Comparison of ENCODE assay signal across 9 cellular contexts in the genomic region with DNA sequence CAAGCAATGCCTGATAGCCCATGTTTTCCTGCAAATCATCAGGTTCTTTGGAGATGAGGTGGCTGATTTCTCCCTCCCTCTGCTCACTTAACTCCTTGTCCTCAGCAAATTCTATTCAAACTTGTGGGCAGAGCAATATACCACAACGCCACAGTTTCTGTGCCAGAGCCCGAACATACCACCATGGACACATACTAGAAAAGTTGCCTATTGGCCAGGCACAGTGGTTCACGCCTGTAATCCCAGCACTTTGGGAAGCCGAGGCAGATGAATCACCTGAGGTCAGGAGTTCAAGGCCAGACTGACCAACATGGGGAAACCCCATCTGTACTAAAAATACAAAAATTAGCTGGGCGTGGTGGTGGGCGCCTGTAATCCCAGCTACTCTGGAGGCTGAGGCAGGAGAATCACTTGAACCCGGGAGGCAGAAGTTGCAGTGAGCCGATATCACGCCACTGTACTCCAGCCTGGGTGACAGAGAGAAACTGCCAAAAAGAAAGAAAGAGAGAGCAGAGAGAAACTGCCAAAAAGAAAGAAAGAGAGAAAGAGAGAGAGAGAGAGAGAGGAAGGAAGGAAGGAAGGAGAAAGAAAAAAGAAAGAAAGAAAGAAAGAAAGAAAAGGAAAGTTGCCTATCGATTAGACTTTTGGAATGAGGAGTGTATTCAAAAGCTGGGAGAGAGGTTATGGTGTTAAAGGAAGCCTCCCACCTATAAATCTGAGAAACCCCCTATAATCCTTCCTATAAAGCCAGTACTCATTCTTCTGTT. TPM values are rescaled to one million over a fixed set of nuclear protein-coding genes. Genes with fewer than 3 reads are reported as not detected.
DNase-seq lines count a peak whose midpoint lies in the region; ATAC-seq, FAIRE-seq and TF ChIP-seq lines count a peak whose summit lies in the region.
"Not testable (repeated sequence)": the region's sequence is repeated elsewhere in the genome, so short reads cannot be mapped to it uniquely, and the experiment has no call there.
"Had no signal": no experiment of that assay in that cellular context is flagged by ENCODE, and none has a peak within 500 bp of the region (broad histone marks: within the 10 kb centered on the region; RNA-seq: fewer than 3 reads in every experiment).

No MANE protein-coding gene starts in this region.

- CTCF ChIA-PET in A549 (lab: Yijun Ruan, JAX), result interaction anchor here (0.6 to 8.4 kb wide), 3 partner anchors 21 to 46 kb away, joined by 3 to 91 read pairs (median 4); no protein-coding TSS in a partner anchor

- H3K9me3 Mint-ChIP-seq in activated T-helper 17 cell treated with anti-CD3 and anti-CD28 coated beads, Interleukin-2, amount 50 U/mL, for 72 hours, result not testable (repeated sequence)

- TF ChIP-seq POLR2A in A549 (IDR thresholded peaks at IDR 0.05; ENCODE audit: low read length); H54 (IDR thresholded peaks at IDR 0.05; ENCODE audit: low read depth, low read length): not testable (repeated sequence)

- in situ Hi-C loops in brain microvascular endothelial cell (cut with HindIII; ENCODE audit: low pct_ligation_motif_present, low sequenced_read_pairs), result not testable (repeated sequence)

- peak; percentile 68 for FAIRE-seq in A549 (lab: Jason Lieb, UNC)
- FAIRE-seq in H54 (lab: Jason Lieb, UNC), result peak; percentile 36

- H3K4me3 Mint-ChIP-seq in activated T-helper 17 cell treated with anti-CD3 and anti-CD28 coated beads, Interleukin-2, amount 50 U/mL, for 72 hours, result peak overlapping the region; percentile 20

- not testable (repeated sequence) for TF ChIP-seq CTCF in A549 (IDR thresholded peaks at IDR 0.05); brain microvascular endothelial cell (IDR thresholded peaks at IDR 0.05; ENCODE audit: low read depth, low read length, missing control alignments)

- H3K27me3 ChIP-seq in brain microvascular endothelial cell (replicated peaks), result not testable (repeated sequence)

- ATAC-seq in A549, result not testable (repeated sequence)
- peak; percentile 42 for ATAC-seq in activated T-helper 17 cell treated with anti-CD3 and anti-CD28 coated beads, Interleukin-2, amount 50 U/mL, for 72 hours (replicated peaks)

- not testable (repeated sequence) for H3K4me3 ChIP-seq in A549; brain microvascular endothelial cell (ENCODE audit: low read depth, low read length)

- TF ChIP-seq EP300 in A549 (IDR thresholded peaks at IDR 0.05), result not testable (repeated sequence)

- POLR2A ChIA-PET in A549 (lab: Yijun Ruan, JAX), result not testable (repeated sequence)

- H3K27me3 Mint-ChIP-seq in activated T-helper 17 cell treated with anti-CD3 and anti-CD28 coated beads, Interleukin-2, amount 50 U/mL, for 72 hours, result not testable (repeated sequence)

- H3K9me3 ChIP-seq in A549, result not testable (repeated sequence)

- not testable (repeated sequence) for H3K4me2 ChIP-seq in A549

- not testable (repeated sequence) for H3K27ac ChIP-seq in A549
- H3K27ac ChIP-seq in brain microvascular endothelial cell, result peak overlapping the region; percentile 28

- H3K27ac Mint-ChIP-seq in activated T-helper 17 cell treated with anti-CD3 and anti-CD28 coated beads, Interleukin-2, amount 50 U/mL, for 72 hours, result peak overlapping the region; percentile 56

- not testable (repeated sequence) for DNase-seq in A549 (ENCODE audit: low read depth in 1 of 2, low spot score in 1 of 2); H54 (ENCODE audit: insufficient read length, low spot score)
- DNase-seq in LHCN-M2 (ENCODE audit: low read depth), result peak; percentile 66
- peak; percentile 83 for DNase-seq in RPMI7951 (ENCODE audit: low read depth)
- DNase-seq in brain microvascular endothelial cell, result peak; percentile 61
- peak; percentile 14 for DNase-seq in fibroblast of peridontal ligament (ENCODE audit: extremely low read depth)
- peak; percentile 66 for DNase-seq in myocyte (ENCODE audit: low read depth)

- not testable (repeated sequence) for H3K36me3 ChIP-seq in brain microvascular endothelial cell (replicated peaks)

- H3K4me1 Mint-ChIP-seq in activated T-helper 17 cell treated with anti-CD3 and anti-CD28 coated beads, Interleukin-2, amount 50 U/mL, for 72 hours, result peaks cover 18% of the 10 kb centered on the region

- WGBS in A549 (ENCODE audit: missing lambda C conversion rate), result 86% methylated on average over 8 of the region's 10 CpGs

- TF ChIP-seq RAD21 in A549 (conservative IDR thresholded peaks at IDR 0.05 in 1 of 2, IDR thresholded peaks at IDR 0.05 in 1 of 2), result not testable (repeated sequence)

- H3K4me1 ChIP-seq in A549, result peaks cover 33% of the 10 kb centered on the region

- H3K36me3 Mint-ChIP-seq in activated T-helper 17 cell treated with anti-CD3 and anti-CD28 coated beads, Interleukin-2, amount 50 U/mL, for 72 hours (ENCODE audit: low read depth), result not testable (repeated sequence)

RNA-seq across cellular contexts. Expression of gene ELF4, which starts 5.0 kb away (rescaled TPM):
- polyA plus RNA-seq in A549 (2011; rRNA removed) (18.0 and 18.4 TPM in 2 replicates), A549 (2017; fragmentation: RNase III; extraction: RNeasy Plus Mini Kit Qiagen cat#74134 plus additional on column Dnase treatment) (16.0 to 17.0 TPM (median 16.8 TPM) in 3 replicates)
- polyA plus RNA-seq in A549 (2012; cell fraction: cytosol; rRNA removed), result 14.9 and 20.4 TPM in 2 replicates
- polyA plus RNA-seq in A549 (2012; cell fraction: nucleus; rRNA removed), result 20.2 and 21.8 TPM in 2 replicates
- polyA minus RNA-seq in A549 (2011; rRNA and poly(A)+ RNA removed), result 27.6 and 32.8 TPM in 2 replicates
- total RNA-seq in LHCN-M2 (2014; rRNA removed) (14.2 and 14.7 TPM in 2 replicates), myocyte (7.6 and 9.2 TPM in 2 replicates)
- 15.2 TPM for polyA plus RNA-seq in LHCN-M2 (2012)
- total RNA-seq in RPMI7951 (2014; rRNA removed; shearing (Covaris generic)), result 10.5 and 10.6 TPM in 2 replicates
- 10 to 100 TPM; 23.5 to 25.6 TPM for total RNA-seq in activated T-helper 17 cell treated with anti-CD3 and anti-CD28 coated beads, Interleukin-2, amount 50 U/mL, for 72 hours
- polyA plus RNA-seq in myocyte (2012), result 8.7 TPM

RNA-seq across cellular contexts. Expression of gene AIFM1, which starts 50.3 kb away (rescaled TPM):
- polyA plus RNA-seq in A549 (2011; rRNA removed), result 76.9 and 103 TPM in 2 replicates
- polyA plus RNA-seq in A549 (2012; cell fraction: cytosol; rRNA removed), result 63.7 and 67.6 TPM in 2 replicates
- polyA plus RNA-seq in A549 (2012; cell fraction: nucleus; rRNA removed), result 31.7 and 57.8 TPM in 2 replicates
- 84.3 to 90.2 TPM (median 86.8 TPM) in 3 replicates for polyA plus RNA-seq in A549 (2017; fragmentation: RNase III; extraction: RNeasy Plus Mini Kit Qiagen cat#74134 plus additional on column Dnase treatment)
- polyA minus RNA-seq in A549 (2011; rRNA and poly(A)+ RNA removed), result 38.4 and 42.2 TPM in 2 replicates
- 17.4 and 23.0 TPM in 2 replicates for total RNA-seq in LHCN-M2 (2014; rRNA removed)
- polyA plus RNA-seq in LHCN-M2 (2012), result 25.1 TPM
- total RNA-seq in RPMI7951 (2014; rRNA removed; shearing (Covaris generic)), result 12.8 and 17.3 TPM in 2 replicates
- total RNA-seq in activated T-helper 17 cell treated with anti-CD3 and anti-CD28 coated beads, Interleukin-2, amount 50 U/mL, for 72 hours, result 10 to 100 TPM; 25.4 to 67.3 TPM
- total RNA-seq in myocyte, result 22.7 and 23.5 TPM in 2 replicates
- polyA plus RNA-seq in myocyte (2012), result 26.7 TPM

RNA-seq across cellular contexts. Expression of gene RAB33A, which starts 56.5 kb away (rescaled TPM):
- polyA plus RNA-seq in A549 (2011; rRNA removed) (0.31 and 0.50 TPM in 2 replicates), A549 (2017; fragmentation: RNase III; extraction: RNeasy Plus Mini Kit Qiagen cat#74134 plus additional on column Dnase treatment) (0.09 to 0.32 TPM (median 0.12 TPM) in 3 replicates)
- 0.21 and 0.25 TPM in 2 replicates for polyA plus RNA-seq in A549 (2012; cell fraction: cytosol; rRNA removed)
- 0.22 TPM in 1 of 2 replicates, not detected in the other for polyA plus RNA-seq in A549 (2012; cell fraction: nucleus; rRNA removed)
- polyA minus RNA-seq in A549 (2011; rRNA and poly(A)+ RNA removed), result 0.74 TPM in 1 of 2 replicates, not detected in the other
- total RNA-seq in LHCN-M2 (2014; rRNA removed) (0.71 TPM in 1 of 2 replicates, not detected in the other), myocyte (0.29 TPM in 1 of 2 replicates, not detected in the other)
- 0.26 TPM for polyA plus RNA-seq in LHCN-M2 (2012)
- total RNA-seq in RPMI7951 (2014; rRNA removed; shearing (Covaris generic)), result 1.6 and 2.0 TPM in 2 replicates
- total RNA-seq in activated T-helper 17 cell treated with anti-CD3 and anti-CD28 coated beads, Interleukin-2, amount 50 U/mL, for 72 hours, result 10 to 100 TPM; 34.6 to 36.1 TPM
- 0.91 TPM for polyA plus RNA-seq in myocyte (2012)
- total RNA-seq: Calu3 had no signal

Comparison
In these comparisons a context has a peak if more than half of its experiments do, and no peak if none do; other contexts are left out.
1. RNA of gene RAB33A, which starts 56.5 kb away (total RNA-seq): 34.6 to 36.1 TPM in activated T-helper 17 cell treated with anti-CD3 and anti-CD28 coated beads, Interleukin-2, amount 50 U/mL, for 72 hours; 1.6 to 2.0 TPM in RPMI7951, 0.29 TPM in myocyte and 0.71 TPM in LHCN-M2; every median in the first group is over 10 times any median in the second.